Comparison of ENCODE assay signal across 10 cellular contexts in the genomic region with DNA sequence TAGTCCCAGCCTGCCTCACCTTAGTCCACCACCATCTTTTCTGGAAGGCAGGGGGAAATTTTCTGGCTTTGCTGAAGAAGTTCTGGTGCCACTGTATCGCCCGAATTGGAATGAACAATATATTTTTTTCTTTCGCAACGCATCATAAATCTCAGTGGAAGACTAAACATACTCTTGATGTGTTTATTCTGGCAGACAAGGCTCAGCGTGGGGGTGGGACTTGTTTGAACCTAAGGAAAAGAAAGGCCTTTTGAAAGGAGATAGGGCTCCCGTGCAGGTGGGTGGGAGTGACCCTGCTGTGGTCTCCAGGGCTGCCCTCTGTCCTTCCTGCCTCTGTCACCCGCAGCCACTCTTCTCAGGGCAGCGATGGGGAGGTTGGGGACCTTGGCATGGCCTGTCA. TPM values are rescaled to one million over a fixed set of nuclear protein-coding genes. Genes with fewer than 3 reads are reported as not detected.
DNase-seq lines count a peak whose midpoint lies in the region; ATAC-seq and TF ChIP-seq lines count a peak whose summit lies in the region.
"Had no signal": no experiment of that assay in that cellular context is flagged by ENCODE, and none has a peak within 500 bp of the region (broad histone marks: within the 10 kb centered on the region; RNA-seq: fewer than 3 reads in every experiment).

No MANE protein-coding gene starts in this region.

- peaks cover 50% of the 10 kb centered on the region for H3K36me3 Mint-ChIP-seq in activated naive CD4-positive, alpha-beta T cell treated with anti-CD3 and anti-CD28 coated beads for 36 hours (ENCODE audit: low read depth)

- no peak overlapping the region for H3K4me3 ChIP-seq in OCI-LY7 (ENCODE audit: low read depth, low read length, poor library complexity, severe bottlenecking)
- H3K4me3 ChIP-seq in fibroblast of lung (replicated peaks in 1 of 4; ENCODE audit: control extremely low read depth in 1 of 4, insufficient read depth in 1 of 4, low read depth in 3 of 4, low read length in 4 of 4): no peak overlapping the region
- no peak overlapping the region for H3K4me3 ChIP-seq in thoracic aorta

- no peak overlapping the region for H3K9ac ChIP-seq in fibroblast of lung (ENCODE audit: insufficient read depth, low read length)

- POLR2A ChIA-PET in OCI-LY7 (lab: Charles Lee): interaction anchor here (1.0 to 1.4 kb wide), 3 partner anchors 12 to 49 kb away, joined by 3 to 4 read pairs (median 4); no protein-coding TSS in a partner anchor

- ATAC-seq in thoracic aorta (ENCODE audit: insufficient number of reproducible peaks, low FRiP score, low read depth) (no peak), GM19035 (IDR thresholded peaks at IDR 0.05; ENCODE audit: unreplicated experiment) (no peak), GM19328 (IDR thresholded peaks at IDR 0.05; ENCODE audit: unreplicated experiment) (no peak)
- ATAC-seq: Panc1 had no signal

- CTCF ChIA-PET in activated naive CD4-positive, alpha-beta T cell treated with anti-CD3 and anti-CD28 coated beads for 36 hours (lab: Charles Lee): interaction anchor here (0.6 to 1.5 kb wide), 5 partner anchors 14 to 51 kb away, joined by 3 to 5 read pairs (median 4); no protein-coding TSS in a partner anchor
- CTCF ChIA-PET in OCI-LY7 (lab: Charles Lee; ENCODE audit: unreplicated experiment): no interaction called here

- H3K4me1 ChIP-seq in OCI-LY7 (ENCODE audit: insufficient read depth, low read length, poor library complexity, severe bottlenecking) (peaks cover 63% of the 10 kb centered on the region), fibroblast of lung (ENCODE audit: control insufficient read depth, extremely low read depth, insufficient read depth, low read length) (peaks cover 15% of the 10 kb centered on the region), thoracic aorta (ENCODE audit: control insufficient read depth in 1 of 2, low read depth in 2 of 2) (peaks cover 53 to 79% of the 10 kb centered on the region in 2 donors)

- no peaks in the 10 kb centered on the region for H3K9me2 ChIP-seq in OCI-LY7 (ENCODE audit: insufficient read depth, low read length)

- peak overlapping the region; percentile 77 for H3K27ac Mint-ChIP-seq in activated naive CD4-positive, alpha-beta T cell treated with anti-CD3 and anti-CD28 coated beads for 36 hours

- no peaks in the 10 kb centered on the region for H3K27me3 Mint-ChIP-seq in activated naive CD4-positive, alpha-beta T cell treated with anti-CD3 and anti-CD28 coated beads for 36 hours (ENCODE audit: low read depth)

- H4K20me1 ChIP-seq in OCI-LY7 (ENCODE audit: insufficient read depth, low read length): no peaks in the 10 kb centered on the region
- no peaks in the 10 kb centered on the region for H4K20me1 ChIP-seq in fibroblast of lung (ENCODE audit: control insufficient read depth, extremely low read depth, insufficient read depth, low read length)

- no peaks in the 10 kb centered on the region for H3K36me3 ChIP-seq in OCI-LY7 (ENCODE audit: insufficient read depth, low read length)
- no peaks in the 10 kb centered on the region for H3K36me3 ChIP-seq in fibroblast of lung (ENCODE audit: control insufficient read depth, insufficient read depth, low read length)
- no peaks in the 10 kb centered on the region for H3K36me3 ChIP-seq in thoracic aorta

- H3K79me2 ChIP-seq in OCI-LY7 (ENCODE audit: insufficient read depth, low read depth, low read length) (no peaks in the 10 kb centered on the region), fibroblast of lung (ENCODE audit: control insufficient read depth, insufficient read depth, low read length) (no peaks in the 10 kb centered on the region)

- H2AFZ ChIP-seq in OCI-LY7 (ENCODE audit: low read length): no peak overlapping the region
- no peak overlapping the region for H2AFZ ChIP-seq in fibroblast of lung (ENCODE audit: low read length)

- DNase-seq in activated naive CD4-positive, alpha-beta T cell treated with anti-CD3 and anti-CD28 coated beads for 36 hours: no peak
- no peak for DNase-seq in activated naive CD4-positive, alpha-beta T cell treated with anti-CD3 and anti-CD28 coated beads, Interleukin-2, amount 50 U/mL, for 16 hours
- DNase-seq in OCI-LY7 (ENCODE audit: low spot score): no peak
- peak; percentile 61 to 79 for DNase-seq in fibroblast of lung (ENCODE audit: low read depth in 2 of 2)
- DNase-seq in thoracic aorta (ENCODE audit: low spot score): no peak
- no peak for DNase-seq in anterior cingulate cortex (lab: John Stamatoyannopoulos, UW)
- DNase-seq: activated CD4-positive, alpha-beta T cell treated with anti-CD3 and anti-CD28 coated beads for 1 hour had no signal

- intact Hi-C loops in activated naive CD4-positive, alpha-beta T cell treated with anti-CD3 and anti-CD28 coated beads for 36 hours (cut with micrococcal nuclease): no loop called here
- intact Hi-C loops in OCI-LY7 (cut with micrococcal nuclease; ENCODE audit: unreplicated experiment): no loop called here

- no peaks in the 10 kb centered on the region for H3K9me3 Mint-ChIP-seq in activated naive CD4-positive, alpha-beta T cell treated with anti-CD3 and anti-CD28 coated beads for 36 hours

- H3K4me2 ChIP-seq in OCI-LY7 (ENCODE audit: low read length) (peak overlapping the region; percentile 46), fibroblast of lung (ENCODE audit: extremely low read depth, insufficient read depth, low read length) (peak overlapping the region; percentile 35)

- no peak overlapping the region for H3K4me3 Mint-ChIP-seq in activated naive CD4-positive, alpha-beta T cell treated with anti-CD3 and anti-CD28 coated beads for 36 hours

- H3K27ac ChIP-seq in OCI-LY7 (ENCODE audit: low read depth, low read length, poor library complexity, severe bottlenecking) (no peak overlapping the region), fibroblast of lung (ENCODE audit: insufficient read depth, low read length) (no peak overlapping the region), thoracic aorta (peak overlapping the region; percentile 59 to 66)

- H3K4me1 Mint-ChIP-seq in activated naive CD4-positive, alpha-beta T cell treated with anti-CD3 and anti-CD28 coated beads for 36 hours (ENCODE audit: low read depth): peaks cover 85% of the 10 kb centered on the region

- H3K27me3 ChIP-seq in fibroblast of lung (ENCODE audit: control insufficient read depth, insufficient read depth, low read length) (no peaks in the 10 kb centered on the region), thoracic aorta (replicated peaks; ENCODE audit: insufficient read depth) (no peaks in the 10 kb centered on the region)

- BruUV-seq in OCI-LY7 (replicated peaks; lab: Mats Ljungman, UMichigan): no TSS peak

- H3K9me3 ChIP-seq in OCI-LY7 (ENCODE audit: low read length) (no peaks in the 10 kb centered on the region), fibroblast of lung (ENCODE audit: control insufficient read depth, insufficient read depth, low read depth, low read length) (no peaks in the 10 kb centered on the region), thoracic aorta (no peaks in the 10 kb centered on the region)

- TF ChIP-seq CTCF in OCI-LY7 (conservative IDR thresholded peaks at IDR 0.05; ENCODE audit: low read length) (no peak), fibroblast of lung (conservative IDR thresholded peaks at IDR 0.05 in 1 of 2, IDR thresholded peaks at IDR 0.05 in 1 of 2; ENCODE audit: low read depth in 1 of 2, low read length in 2 of 2) (no peak), thoracic aorta (IDR thresholded peaks at IDR 0.05) (no peak)

RNA-seq across cellular contexts. Expression of a gene that starts 42.5 kb away (rescaled TPM):
- 100 to 1,000 TPM; 140 to 141 TPM for total RNA-seq in activated naive CD4-positive, alpha-beta T cell treated with anti-CD3 and anti-CD28 coated beads for 36 hours
- total RNA-seq in OCI-LY7 (2014; rRNA removed; shearing (Covaris generic)): 1.2 and 1.8 TPM in 2 replicates
- total RNA-seq in OCI-LY7 (2022) (3.4 and 6.4 TPM in 2 replicates), fibroblast of lung (64.7 and 114 TPM in 2 replicates), thoracic aorta (10 to 100 TPM; 15.4 to 23.4 TPM)
- 41.5 and 54.2 TPM in 2 replicates for polyA plus RNA-seq in fibroblast of lung
- 43.2 and 43.5 TPM in 2 replicates for polyA plus RNA-seq in fibroblast of lung (2012)
- polyA minus RNA-seq in fibroblast of lung (ENCODE audit: low replicate concordance): 57.7 and 59.9 TPM in 2 replicates

Comparison
In these comparisons a context has a peak if more than half of its experiments do, and no peak if none do; other contexts are left out.
1. DNase-seq: peak in fibroblast of lung (2 of 2); none in activated naive CD4-positive, alpha-beta T cell treated with anti-CD3 and anti-CD28 coated beads for 36 hours (single experiment), activated naive CD4-positive, alpha-beta T cell treated with anti-CD3 and anti-CD28 coated beads, Interleukin-2, amount 50 U/mL, for 16 hours (single experiment), OCI-LY7 (single experiment), thoracic aorta (single experiment) and anterior cingulate cortex (0 of 58).
2. H3K27ac ChIP-seq: peak in thoracic aorta (2 of 2); none in OCI-LY7 (single experiment) and fibroblast of lung (single experiment).